In genomic region chr12:31510034-31510433, GRCh38 we compare ENCODE assay signal across 17 cellular contexts.
"Had no signal": no experiment of that assay in that cellular context is flagged by ENCODE, and none has a peak within 500 bp of the region (broad histone marks: within the 10 kb centered on the region; RNA-seq: fewer than 3 reads in every experiment).

No MANE protein-coding gene starts in this region.

- H3K27ac ChIP-seq: esophagus muscularis mucosa, foreskin keratinocyte, ovary, right lobe of liver, stomach, testis had no signal

- H3K36me3 ChIP-seq: esophagus muscularis mucosa, ovary, right lobe of liver, stomach had no signal

- ATAC-seq: activated T-helper 17 cell treated with anti-CD3 and anti-CD28 coated beads, Interleukin-2, amount 50 U/mL, for 72 hours; foreskin keratinocyte; right lobe of liver had no signal

- H3K27ac Mint-ChIP-seq: activated T-helper 17 cell treated with anti-CD3 and anti-CD28 coated beads, Interleukin-2, amount 50 U/mL, for 72 hours had no signal

- H3K4me1 Mint-ChIP-seq: activated T-helper 17 cell treated with anti-CD3 and anti-CD28 coated beads, Interleukin-2, amount 50 U/mL, for 72 hours had no signal

- H3K4me3 Mint-ChIP-seq: activated T-helper 17 cell treated with anti-CD3 and anti-CD28 coated beads, Interleukin-2, amount 50 U/mL, for 72 hours had no signal

- H3K27me3 ChIP-seq: esophagus muscularis mucosa, foreskin keratinocyte, ovary, right lobe of liver, stomach, testis had no signal

- H3K4me3 ChIP-seq: esophagus muscularis mucosa, ovary, right lobe of liver, stomach, testis had no signal

- H3K9me3 ChIP-seq: ovary, right lobe of liver, testis had no signal

- FAIRE-seq: bronchial epithelial cell, kidney had no signal

- H3K4me1 ChIP-seq: right lobe of liver, testis had no signal

- H3K9me3 Mint-ChIP-seq: activated T-helper 17 cell treated with anti-CD3 and anti-CD28 coated beads, Interleukin-2, amount 50 U/mL, for 72 hours had no signal

- DNase-seq: activated CD4-positive, alpha-beta T cell treated with anti-CD3 and anti-CD28 coated beads, Interleukin-2, amount 50 U/mL, for 4 hours; activated CD4-positive, CD25-positive, alpha-beta regulatory T cell treated with anti-CD3 and anti-CD28 coated beads, Interleukin-2, amount 50 U/mL, for 72 hours; activated naive CD4-positive, alpha-beta T cell treated with Interleukin-2 at 50 U/mL for 16 hours; activated T-cell treated with anti-CD3 and anti-CD28 coated beads for 4 hours; anterior cingulate cortex; foreskin keratinocyte; glutamatergic neuron; hypothalamus; kidney; ovary; right lobe of liver; stomach; T-helper 9 cell; testis had no signal
